Comparison of ENCODE assay signal across 18 cellular contexts in genomic region chr5:42851441-42851840, GRCh38. TPM values are rescaled to one million over a fixed set of nuclear protein-coding genes. Genes with fewer than 3 reads are reported as not detected.
"Had no signal": no experiment of that assay in that cellular context is flagged by ENCODE, and none has a peak within 500 bp of the region (broad histone marks: within the 10 kb centered on the region; RNA-seq: fewer than 3 reads in every experiment).

No MANE protein-coding gene starts in this region.

- H3K27ac ChIP-seq: colonic mucosa, right atrium auricular region, spleen, upper lobe of left lung, WERI-Rb-1 had no signal

- H3K9me3 ChIP-seq: colonic mucosa, right atrium auricular region, spleen, upper lobe of left lung had no signal

- H3K4me1 ChIP-seq: right atrium auricular region, spleen, upper lobe of left lung had no signal

- H3K9me3 Mint-ChIP-seq: activated CD4-positive, alpha-beta memory T cell treated with anti-CD3 and anti-CD28 coated beads, Interleukin-2, amount 10 ng/mL, durations not matched to agents 7 days and 5 days; stimulated activated naive B cell treated with anti-CD40 and anti-IgM and Interleukin-4, amounts not matched to agents 10 μg/mL and 1 μg/mL and 100 μg/mL, for 72 hours had no signal

- H3K36me3 ChIP-seq: colonic mucosa, right atrium auricular region, spleen, upper lobe of left lung, WERI-Rb-1 had no signal

- DNase-seq: activated CD4-positive, alpha-beta memory T cell treated with anti-CD3 and anti-CD28 coated beads, Interleukin-2, amount 10 ng/mL, durations not matched to agents 7 days and 5 days; activated CD4-positive, alpha-beta T cell treated with anti-CD3 and anti-CD28 coated beads for 36 hours; activated CD8-positive, alpha-beta memory T cell treated with anti-CD3 and anti-CD28 coated beads, Interleukin-2, amount 50 U/mL, for 4 hours; activated naive CD4-positive, alpha-beta T cell treated with Interleukin-2 at 50 U/mL for 16 hours; colonic mucosa; effector memory CD4-positive, alpha-beta T cell; erythroblast; immature natural killer cell; left cardiac atrium; naive B cell; spleen; stimulated activated CD4-positive, alpha-beta T cell treated with anti-CD3 and anti-CD28 coated beads, Interleukin-1b, Interleukin-23, amount 100 ng/mL, for 48 hours; stimulated activated naive B cell treated with anti-CD40 and anti-IgM and Interleukin-4, amounts not matched to agents 10 μg/mL and 1 μg/mL and 100 μg/mL, for 72 hours; T-helper 1 cell; upper lobe of left lung; WERI-Rb-1 had no signal

- H3K4me3 ChIP-seq: colonic mucosa, lung, right atrium auricular region, spleen, upper lobe of left lung had no signal

- H3K4me3 Mint-ChIP-seq: activated CD4-positive, alpha-beta memory T cell treated with anti-CD3 and anti-CD28 coated beads, Interleukin-2, amount 10 ng/mL, durations not matched to agents 7 days and 5 days; activated CD4-positive, alpha-beta T cell treated with anti-CD3 and anti-CD28 coated beads for 36 hours; immature natural killer cell; naive B cell; stimulated activated naive B cell treated with anti-CD40 and anti-IgM and Interleukin-4, amounts not matched to agents 10 μg/mL and 1 μg/mL and 100 μg/mL, for 72 hours had no signal

- H3K4me1 Mint-ChIP-seq: immature natural killer cell; naive B cell; stimulated activated naive B cell treated with anti-CD40 and anti-IgM and Interleukin-4, amounts not matched to agents 10 μg/mL and 1 μg/mL and 100 μg/mL, for 72 hours had no signal

- H3K36me3 Mint-ChIP-seq: immature natural killer cell; naive B cell; stimulated activated naive B cell treated with anti-CD40 and anti-IgM and Interleukin-4, amounts not matched to agents 10 μg/mL and 1 μg/mL and 100 μg/mL, for 72 hours had no signal

- H3K27me3 ChIP-seq: colonic mucosa, right atrium auricular region, spleen, upper lobe of left lung had no signal

- ATAC-seq: activated CD4-positive, alpha-beta T cell treated with anti-CD3 and anti-CD28 coated beads for 36 hours; left cardiac atrium; stimulated activated naive B cell treated with anti-CD40 and anti-IgM and Interleukin-4, amounts not matched to agents 10 μg/mL and 1 μg/mL and 100 μg/mL, for 72 hours had no signal

- H3K27ac Mint-ChIP-seq: activated CD4-positive, alpha-beta memory T cell treated with anti-CD3 and anti-CD28 coated beads, Interleukin-2, amount 10 ng/mL, durations not matched to agents 7 days and 5 days; activated CD4-positive, alpha-beta T cell treated with anti-CD3 and anti-CD28 coated beads for 36 hours; immature natural killer cell; stimulated activated naive B cell treated with anti-CD40 and anti-IgM and Interleukin-4, amounts not matched to agents 10 μg/mL and 1 μg/mL and 100 μg/mL, for 72 hours had no signal

RNA-seq across cellular contexts. Expression of gene SELENOP, which starts 39.7 kb away (rescaled TPM):
- total RNA-seq: activated CD4-positive, alpha-beta T cell treated with anti-CD3 and anti-CD28 coated beads for 36 hours had no signal
